16 cellular contexts compared by ENCODE assay signal in the genomic region with DNA sequence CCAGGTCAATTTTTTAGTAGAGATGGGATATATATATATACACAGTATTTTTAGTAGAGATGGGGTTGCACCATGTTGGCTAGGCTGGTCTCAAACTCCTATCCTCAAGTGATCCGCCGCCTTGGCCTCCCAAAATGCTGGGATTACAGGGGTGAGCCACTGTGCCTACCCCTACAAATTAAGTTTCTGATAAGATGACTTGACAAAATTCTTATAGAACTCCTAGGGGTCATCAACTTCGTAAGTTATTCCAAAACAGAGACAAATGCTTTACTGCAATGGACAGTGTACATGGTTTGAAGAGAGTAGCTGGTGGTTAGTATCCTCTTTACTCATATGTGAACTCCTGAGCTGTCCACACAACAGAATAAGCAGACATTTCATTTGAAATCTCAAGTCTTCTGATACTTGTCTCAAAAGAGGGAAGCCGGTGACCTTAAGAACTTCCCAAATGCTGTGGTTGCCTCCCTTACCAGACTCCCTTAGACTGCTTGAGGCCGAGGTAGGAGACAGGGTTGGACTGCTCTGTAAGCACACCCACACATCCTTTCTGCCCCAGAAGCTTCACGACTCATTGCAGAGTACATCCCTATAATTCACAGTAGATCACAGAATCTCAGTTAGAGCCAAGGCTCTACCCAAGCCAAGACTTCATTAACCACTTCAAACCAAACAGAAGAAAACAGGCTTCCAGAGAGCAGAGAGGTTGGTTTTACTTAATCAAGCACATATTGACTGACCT.
DNase-seq lines count a peak whose midpoint lies in the region; TF ChIP-seq lines count a peak whose summit lies in the region.
"Had no signal": no experiment of that assay in that cellular context is flagged by ENCODE, and none has a peak within 500 bp of the region (broad histone marks: within the 10 kb centered on the region; RNA-seq: fewer than 3 reads in every experiment).

No MANE protein-coding gene starts in this region.

- no peak overlapping the region for H3K4ac ChIP-seq in mesenchymal stem cell (ENCODE audit: low read depth in 1 of 2, low read length in 2 of 2)

- peaks cover 12% of the 10 kb centered on the region for H3K4me1 ChIP-seq in mesenchymal stem cell (ENCODE audit: control insufficient read depth, insufficient read depth, low read depth, low read length)

- H3K27ac Mint-ChIP-seq in activated T-helper 2 cell treated with anti-CD3 and anti-CD28 coated beads, Interferon-gamma antibody, Interleukin-2, Interleukin-4, amounts not matched to agents 10 μg/mL and 5 μg/mL and 100 μg/mL, durations not matched to agents 14 hours and 24 hours and 36 hours: peak overlapping the region; percentile 50
- H3K27ac Mint-ChIP-seq in progenitor cell of endocrine pancreas (no peak overlapping the region), mesothelial cell of epicardium (no peak overlapping the region)

- no peak overlapping the region for H3K4me3 ChIP-seq in mesenchymal stem cell (ENCODE audit: insufficient read depth in 1 of 2, low read depth in 1 of 2, low read length in 2 of 2)
- H3K4me3 ChIP-seq: mucosa of descending colon, SJSA1, thoracic aorta had no signal

- H3K9me3 ChIP-seq in mesenchymal stem cell (ENCODE audit: control insufficient read depth, low read length): no peaks in the 10 kb centered on the region
- H3K9me3 ChIP-seq: mucosa of descending colon, SJSA1, thoracic aorta had no signal

- H3K9me3 Mint-ChIP-seq in activated T-helper 2 cell treated with anti-CD3 and anti-CD28 coated beads, Interferon-gamma antibody, Interleukin-2, Interleukin-4, amounts not matched to agents 10 μg/mL and 5 μg/mL and 100 μg/mL, durations not matched to agents 14 hours and 24 hours and 36 hours: no peaks in the 10 kb centered on the region
- H3K9me3 Mint-ChIP-seq in progenitor cell of endocrine pancreas (ENCODE audit: low read depth): no peaks in the 10 kb centered on the region
- no peaks in the 10 kb centered on the region for H3K9me3 Mint-ChIP-seq in mesothelial cell of epicardium
- H3K9me3 Mint-ChIP-seq: central memory CD8-positive, alpha-beta T cell had no signal

- no peak overlapping the region for H4K91ac ChIP-seq in mesenchymal stem cell (ENCODE audit: low read length)

- no peaks in the 10 kb centered on the region for H3K36me3 ChIP-seq in mesenchymal stem cell (ENCODE audit: control insufficient read depth in 1 of 2, insufficient read depth in 2 of 2, low read depth in 1 of 2, low read length in 2 of 2)
- H3K36me3 ChIP-seq: SJSA1, thoracic aorta had no signal

- WGBS in mesenchymal stem cell: 93% methylated on average over 5 of the region's 6 CpGs

- peak overlapping the region in 1 of 2 experiments; percentile 15 for H2BK12ac ChIP-seq in mesenchymal stem cell (ENCODE audit: low read length in 2 of 2)

- H2BK5ac ChIP-seq in mesenchymal stem cell (ENCODE audit: low read depth, low read length, poor library complexity, severe bottlenecking): no peak overlapping the region

- peak overlapping the region; percentile 60 for H2AK5ac ChIP-seq in mesenchymal stem cell (ENCODE audit: low read length, severe bottlenecking)

- H3K36me3 Mint-ChIP-seq in activated T-helper 2 cell treated with anti-CD3 and anti-CD28 coated beads, Interferon-gamma antibody, Interleukin-2, Interleukin-4, amounts not matched to agents 10 μg/mL and 5 μg/mL and 100 μg/mL, durations not matched to agents 14 hours and 24 hours and 36 hours (ENCODE audit: low read depth): no peaks in the 10 kb centered on the region
- H3K36me3 Mint-ChIP-seq in progenitor cell of endocrine pancreas (ENCODE audit: insufficient read depth): no peaks in the 10 kb centered on the region
- H3K36me3 Mint-ChIP-seq in mesothelial cell of epicardium: no peaks in the 10 kb centered on the region

- H2BK120ac ChIP-seq in mesenchymal stem cell (ENCODE audit: low read depth, low read length): no peak overlapping the region

- in situ Hi-C loops in KBM-7 (cut with MboI; ENCODE audit: low pct_unique_long_range_greater_than_20kb, low sequenced_read_pairs): loop anchor here (25.0 kb wide), 1 partner anchor 242 kb away; the partner anchor contains the start of gene IRF2BP2

- H3K18ac ChIP-seq in mesenchymal stem cell (ENCODE audit: low read depth in 1 of 2, low read length in 2 of 2): no peak overlapping the region

- H3K27me3 ChIP-seq in mesenchymal stem cell (ENCODE audit: control insufficient read depth in 1 of 2, insufficient read depth in 1 of 2, low read length in 2 of 2): no peaks in the 10 kb centered on the region
- H3K27me3 ChIP-seq: SJSA1 had no signal

- no peak overlapping the region for H4K8ac ChIP-seq in mesenchymal stem cell (ENCODE audit: low read length)

- no peak overlapping the region for H3K4me2 ChIP-seq in mesenchymal stem cell (ENCODE audit: low read length, poor library complexity, severe bottlenecking)

- H3K14ac ChIP-seq in mesenchymal stem cell (ENCODE audit: low read length in 2 of 2): no peak overlapping the region

- TF ChIP-seq CTCF in progenitor cell of endocrine pancreas (IDR thresholded peaks at IDR 0.05; ENCODE audit: unreplicated experiment): no peak
- no peak for TF ChIP-seq CTCF in mesothelial cell of epicardium (IDR thresholded peaks at IDR 0.05; ENCODE audit: unreplicated experiment)

- DNase-seq in CD1c-positive myeloid dendritic cell (ENCODE audit: extremely low spot score) (peak; percentile 94), KBM-7 (peak; percentile 56), mesenchymal stem cell (no peak), NCI-H1417 (lab: John Stamatoyannopoulos, UW) (no peak), progenitor cell of endocrine pancreas (ENCODE audit: low spot score, unreplicated experiment) (no peak), NCI-H774 (lab: John Stamatoyannopoulos, UW) (no peak), mesothelial cell of epicardium (ENCODE audit: low spot score in 2 of 2, unreplicated experiment in 2 of 2) (no peak)
- no peak for DNase-seq in activated T-helper 2 cell treated with anti-CD3 and anti-CD28 coated beads, Interferon-gamma antibody, Interleukin-2, Interleukin-4, amounts not matched to agents 10 μg/mL and 5 μg/mL and 100 μg/mL, durations not matched to agents 14 hours and 24 hours and 36 hours (ENCODE audit: low spot score)
- DNase-seq: activated gamma-delta T cell treated with Interleukin-2 at 50 U/mL for 16 hours, C1 segment of cervical spinal cord, head of caudate nucleus, mucosa of descending colon had no signal

- H3K27me3 Mint-ChIP-seq in activated T-helper 2 cell treated with anti-CD3 and anti-CD28 coated beads, Interferon-gamma antibody, Interleukin-2, Interleukin-4, amounts not matched to agents 10 μg/mL and 5 μg/mL and 100 μg/mL, durations not matched to agents 14 hours and 24 hours and 36 hours (ENCODE audit: low read depth): no peaks in the 10 kb centered on the region
- H3K27me3 Mint-ChIP-seq in progenitor cell of endocrine pancreas (peaks cover 3% of the 10 kb centered on the region), mesothelial cell of epicardium (ENCODE audit: low read depth) (no peaks in the 10 kb centered on the region)
- H3K27me3 Mint-ChIP-seq: central memory CD8-positive, alpha-beta T cell had no signal

- no peak overlapping the region for H3K27ac ChIP-seq in mesenchymal stem cell (ENCODE audit: low read length, poor library complexity, severe bottlenecking)
- H3K27ac ChIP-seq: SJSA1, thoracic aorta, VCaP had no signal

- no peak overlapping the region for H3K4me3 Mint-ChIP-seq in activated T-helper 2 cell treated with anti-CD3 and anti-CD28 coated beads, Interferon-gamma antibody, Interleukin-2, Interleukin-4, amounts not matched to agents 10 μg/mL and 5 μg/mL and 100 μg/mL, durations not matched to agents 14 hours and 24 hours and 36 hours (ENCODE audit: low read depth)
- no peak overlapping the region for H3K4me3 Mint-ChIP-seq in progenitor cell of endocrine pancreas (ENCODE audit: low read depth)
- no peak overlapping the region for H3K4me3 Mint-ChIP-seq in mesothelial cell of epicardium
- H3K4me3 Mint-ChIP-seq: central memory CD8-positive, alpha-beta T cell had no signal

- H3K4me1 Mint-ChIP-seq in activated T-helper 2 cell treated with anti-CD3 and anti-CD28 coated beads, Interferon-gamma antibody, Interleukin-2, Interleukin-4, amounts not matched to agents 10 μg/mL and 5 μg/mL and 100 μg/mL, durations not matched to agents 14 hours and 24 hours and 36 hours (ENCODE audit: low read depth): peaks cover 42% of the 10 kb centered on the region
- H3K4me1 Mint-ChIP-seq in progenitor cell of endocrine pancreas (ENCODE audit: low read depth): peaks cover 22% of the 10 kb centered on the region
- peaks cover 17% of the 10 kb centered on the region for H3K4me1 Mint-ChIP-seq in mesothelial cell of epicardium
- H3K4me1 Mint-ChIP-seq: central memory CD8-positive, alpha-beta T cell had no signal

- intact Hi-C loops in activated T-helper 2 cell treated with anti-CD3 and anti-CD28 coated beads, Interferon-gamma antibody, Interleukin-2, Interleukin-4, amounts not matched to agents 10 μg/mL and 5 μg/mL and 100 μg/mL, durations not matched to agents 14 hours and 24 hours and 36 hours (cut with micrococcal nuclease): no loop called here

- no peaks in the 10 kb centered on the region for H3K79me1 ChIP-seq in mesenchymal stem cell (replicated peaks; ENCODE audit: low read length, poor library complexity, severe bottlenecking)

- no peak overlapping the region for H2AFZ ChIP-seq in mesenchymal stem cell (ENCODE audit: low read depth, low read length)

- no peak overlapping the region for H2BK15ac ChIP-seq in mesenchymal stem cell (ENCODE audit: low read depth, poor library complexity, severe bottlenecking)

- no peak overlapping the region for H3K9ac ChIP-seq in mesenchymal stem cell (ENCODE audit: low read length)

- H3K23ac ChIP-seq in mesenchymal stem cell (ENCODE audit: low read length in 2 of 2): no peak overlapping the region

Comparison
In these comparisons a context has a peak if more than half of its experiments do, and no peak if none do; other contexts are left out.
1. DNase-seq: peak in CD1c-positive myeloid dendritic cell (single experiment) and KBM-7 (single experiment); none in activated T-helper 2 cell treated with anti-CD3 and anti-CD28 coated beads, Interferon-gamma antibody, Interleukin-2, Interleukin-4, amounts not matched to agents 10 μg/mL and 5 μg/mL and 100 μg/mL, durations not matched to agents 14 hours and 24 hours and 36 hours (single experiment), mesenchymal stem cell (single experiment), NCI-H1417 (0 of 3), progenitor cell of endocrine pancreas (single experiment), NCI-H774 (single experiment) and mesothelial cell of epicardium (0 of 2).